9 cellular contexts compared by ENCODE assay signal in the genomic region with DNA sequence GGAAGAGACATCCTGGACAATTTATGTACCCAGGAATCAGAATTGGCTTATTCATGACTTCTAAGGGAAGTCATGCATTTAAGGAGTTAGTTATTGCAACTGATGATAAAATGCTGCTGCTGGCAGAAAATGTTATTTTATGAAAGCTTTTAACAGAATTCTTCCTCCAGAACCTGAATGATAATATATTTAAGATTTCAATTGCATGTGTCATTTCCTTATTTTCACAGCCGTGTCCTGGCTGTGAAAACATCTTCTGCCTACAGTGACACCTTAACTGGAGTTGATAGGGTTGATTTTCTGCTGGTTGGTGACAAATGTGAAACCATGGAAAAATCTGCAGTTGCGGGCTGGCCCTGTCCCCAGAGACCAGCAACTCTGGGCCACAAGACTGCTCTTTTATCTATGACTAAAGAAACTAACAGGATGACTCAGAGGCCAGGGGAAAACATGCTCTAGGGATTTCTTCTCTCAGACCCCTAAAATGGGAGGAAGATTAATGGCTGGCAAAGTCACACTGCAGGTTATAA. TPM values are rescaled to one million over a fixed set of nuclear protein-coding genes. Genes with fewer than 3 reads are reported as not detected.
DNase-seq lines count a peak whose midpoint lies in the region; ATAC-seq lines count a peak whose summit lies in the region.
"Had no signal": no experiment of that assay in that cellular context is flagged by ENCODE, and none has a peak within 500 bp of the region (broad histone marks: within the 10 kb centered on the region; RNA-seq: fewer than 3 reads in every experiment).

No MANE protein-coding gene starts in this region.

- H3K27me3 Mint-ChIP-seq in activated naive CD8-positive, alpha-beta T cell treated with anti-CD3 and anti-CD28 coated beads, Interleukin-2, amount 10 ng/mL, durations not matched to agents 7 days and 5 days, result peaks cover 3% of the 10 kb centered on the region

- POLR2A ChIA-PET in activated naive CD8-positive, alpha-beta T cell treated with anti-CD3 and anti-CD28 coated beads, Interleukin-2, amount 10 ng/mL, durations not matched to agents 7 days and 5 days (lab: Charles Lee), result no interaction called here

- peaks cover 6% of the 10 kb centered on the region for H3K4me1 Mint-ChIP-seq in activated naive CD8-positive, alpha-beta T cell treated with anti-CD3 and anti-CD28 coated beads, Interleukin-2, amount 10 ng/mL, durations not matched to agents 7 days and 5 days

- no peak overlapping the region for H3K27ac Mint-ChIP-seq in activated naive CD8-positive, alpha-beta T cell treated with anti-CD3 and anti-CD28 coated beads, Interleukin-2, amount 10 ng/mL, durations not matched to agents 7 days and 5 days
- H3K27ac Mint-ChIP-seq: dendritic cell treated with granulocyte-macrophage colony-stimulating factor and Interleukin-4, amounts not matched to agents 40 ng/mL and 50 ng/mL, for 4 days had no signal

- no peak overlapping the region for H3K4me3 Mint-ChIP-seq in activated naive CD8-positive, alpha-beta T cell treated with anti-CD3 and anti-CD28 coated beads, Interleukin-2, amount 10 ng/mL, durations not matched to agents 7 days and 5 days
- H3K4me3 Mint-ChIP-seq: dendritic cell treated with granulocyte-macrophage colony-stimulating factor and Interleukin-4, amounts not matched to agents 40 ng/mL and 50 ng/mL, for 4 days had no signal

- in situ Hi-C loops in Caki2 (cut with HindIII; ENCODE audit: low pct_unique_long_range_greater_than_20kb, low sequenced_read_pairs), result no loop called here

- no peaks in the 10 kb centered on the region for H3K36me3 Mint-ChIP-seq in activated naive CD8-positive, alpha-beta T cell treated with anti-CD3 and anti-CD28 coated beads, Interleukin-2, amount 10 ng/mL, durations not matched to agents 7 days and 5 days

- no peaks in the 10 kb centered on the region for H3K9me3 Mint-ChIP-seq in activated naive CD8-positive, alpha-beta T cell treated with anti-CD3 and anti-CD28 coated beads, Interleukin-2, amount 10 ng/mL, durations not matched to agents 7 days and 5 days
- H3K9me3 Mint-ChIP-seq: dendritic cell treated with granulocyte-macrophage colony-stimulating factor and Interleukin-4, amounts not matched to agents 40 ng/mL and 50 ng/mL, for 4 days had no signal

- DNase-seq in Caki2 (ENCODE audit: low read depth) (peak; percentile 95), pulmonary artery endothelial cell (ENCODE audit: low read depth, low spot score) (peak; percentile 36), NCI-H1694 (lab: John Stamatoyannopoulos, UW) (no peak), CD1c-positive myeloid dendritic cell (ENCODE audit: extremely low spot score) (no peak)
- no peak for DNase-seq in activated naive CD8-positive, alpha-beta T cell treated with anti-CD3 and anti-CD28 coated beads, Interleukin-2, amount 10 ng/mL, durations not matched to agents 7 days and 5 days
- no peak for DNase-seq in effector CD4-positive, alpha-beta T cell

- ATAC-seq in GM19438 (IDR thresholded peaks at IDR 0.05; ENCODE audit: low read depth, unreplicated experiment), result peak; percentile 78
- peak; percentile 71 for ATAC-seq in HG03439 (IDR thresholded peaks at IDR 0.05; ENCODE audit: unreplicated experiment)
- peak; percentile 52 for ATAC-seq in activated naive CD8-positive, alpha-beta T cell treated with anti-CD3 and anti-CD28 coated beads, Interleukin-2, amount 10 ng/mL, durations not matched to agents 7 days and 5 days (ENCODE audit: low read depth)

RNA-seq across cellular contexts. Expression of a gene that starts 12.3 kb away (rescaled TPM):
- total RNA-seq in Caki2 (2014; rRNA removed; shearing (Covaris generic); ENCODE audit: low replicate concordance), result 56.1 and 60.6 TPM in 2 replicates
- 10 to 100 TPM; 12.3 to 14.4 TPM for total RNA-seq in activated naive CD8-positive, alpha-beta T cell treated with anti-CD3 and anti-CD28 coated beads, Interleukin-2, amount 10 ng/mL, durations not matched to agents 7 days and 5 days
- 25.7 and 26.2 TPM in 2 replicates for total RNA-seq in pulmonary artery endothelial cell

Comparison
In these comparisons a context has a peak if more than half of its experiments do, and no peak if none do; other contexts are left out.
1. DNase-seq: peak in Caki2 (single experiment) and pulmonary artery endothelial cell (single experiment); none in activated naive CD8-positive, alpha-beta T cell treated with anti-CD3 and anti-CD28 coated beads, Interleukin-2, amount 10 ng/mL, durations not matched to agents 7 days and 5 days (single experiment), effector CD4-positive, alpha-beta T cell (single experiment), NCI-H1694 (single experiment) and CD1c-positive myeloid dendritic cell (single experiment).
2. Peak in every context shown above with its lines, with median percentiles within 50 percentile points of each other: ATAC-seq.